ENCODE assay signal across 8 cellular contexts in the genomic region with DNA sequence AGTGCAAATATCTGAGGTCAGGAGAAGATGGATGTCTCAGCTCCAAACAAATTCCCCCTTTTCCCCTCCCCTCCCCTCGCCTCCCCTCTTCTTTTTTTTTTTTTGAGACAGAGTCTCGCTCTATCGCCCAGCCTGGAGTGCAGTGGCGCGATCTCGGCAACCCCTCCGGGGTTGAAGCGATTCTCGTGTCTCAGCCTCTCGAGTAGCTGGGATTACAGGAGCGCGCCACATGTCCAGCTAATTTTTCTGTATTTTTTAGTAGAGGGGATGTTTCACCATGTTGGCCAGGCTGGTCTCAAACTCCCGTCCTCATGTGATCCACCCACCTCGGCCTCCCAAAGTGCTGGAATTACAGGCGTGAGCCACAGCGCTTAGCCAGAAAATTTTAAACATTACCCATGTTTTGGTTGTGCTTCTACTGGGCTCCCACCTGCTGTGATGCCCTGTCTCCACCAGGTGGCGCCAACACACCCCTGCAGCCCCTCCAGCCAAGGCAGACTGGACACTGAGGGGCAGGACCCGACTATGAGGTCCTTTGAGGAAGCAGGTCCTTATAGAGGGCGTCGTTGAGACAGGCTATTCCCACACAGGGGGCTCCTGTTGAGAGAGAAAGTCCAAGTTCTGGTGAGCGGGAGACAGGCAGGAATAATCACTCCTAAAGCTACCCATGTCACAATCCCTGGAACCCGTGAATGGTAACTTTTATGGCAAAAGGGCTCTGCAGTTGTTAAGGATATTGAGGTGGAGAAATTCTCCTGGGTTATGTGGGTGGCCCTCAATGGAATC. TPM values are rescaled to one million over a fixed set of nuclear protein-coding genes. Genes with fewer than 3 reads are reported as not detected.
DNase-seq lines count a peak whose midpoint lies in the region; ATAC-seq, FAIRE-seq and TF ChIP-seq lines count a peak whose summit lies in the region.

No MANE protein-coding gene starts in this region.

- H3K27me3 ChIP-seq in foreskin keratinocyte, result peaks cover 7% of the 10 kb centered on the region
- peaks cover 23% of the 10 kb centered on the region for H3K27me3 ChIP-seq in suprapubic skin

- no peaks in the 10 kb centered on the region for H3K9me3 ChIP-seq in suprapubic skin

- H3K36me3 ChIP-seq in suprapubic skin, result no peaks in the 10 kb centered on the region

- no peaks in the 10 kb centered on the region for H3K4me1 ChIP-seq in foreskin keratinocyte
- peaks cover 8% of the 10 kb centered on the region for H3K4me1 ChIP-seq in suprapubic skin

- peak; percentile 85 for FAIRE-seq in G401.6 (lab: Jason Lieb, UNC)

- no peak for TF ChIP-seq EP300 in suprapubic skin (IDR thresholded peaks at IDR 0.05)

- peak; percentile 93 for TF ChIP-seq CTCF in foreskin keratinocyte (conservative IDR thresholded peaks at IDR 0.05)
- peak in 2 of 3 donors; percentile 73 to 92 for TF ChIP-seq CTCF in omental fat pad (IDR thresholded peaks at IDR 0.05)
- peak; percentile 86 to 97 for TF ChIP-seq CTCF in suprapubic skin (IDR thresholded peaks at IDR 0.05)

- peak; percentile 89 for DNase-seq in HuH-7 (ENCODE audit: low spot score)
- DNase-seq in SHP77 treated with DMSO at 0.1 percent for 48 hours (lab: John Stamatoyannopoulos, UW), result peak; percentile 55
- DNase-seq in activated effector memory CD4-positive, alpha-beta T cell treated with Interleukin-2 at 50 U/mL for 16 hours, result peak; percentile 50
- DNase-seq in foreskin keratinocyte, result peak in 1 of 2 donors; percentile 23
- peak; percentile 54 for DNase-seq in omental fat pad (ENCODE audit: low spot score)
- DNase-seq in suprapubic skin (ENCODE audit: low spot score in 2 of 2), result peak in 1 of 2 donors; percentile 82

- H3K27ac ChIP-seq in foreskin keratinocyte (no peak overlapping the region), suprapubic skin (no peak overlapping the region)

- peak overlapping the region; percentile 29 for H3K4me3 ChIP-seq in suprapubic skin

- WGBS in suprapubic skin, result 4% methylated on average over 22 of the region's 22 CpGs

- peak; percentile 74 for ATAC-seq in foreskin keratinocyte
- ATAC-seq in omental fat pad (ENCODE audit: low FRiP score), result peak; percentile 87
- no peak for ATAC-seq in HG03432 (IDR thresholded peaks at IDR 0.05; ENCODE audit: unreplicated experiment)

- TF ChIP-seq POLR2A in suprapubic skin (IDR thresholded peaks at IDR 0.05), result no peak

RNA-seq across cellular contexts. Expression of a gene that starts 6.3 kb away (rescaled TPM):
- total RNA-seq in foreskin keratinocyte (not detected in 2 replicates), omental fat pad (not detected), suprapubic skin (not detected)
- not detected in 2 replicates for polyA plus RNA-seq in foreskin keratinocyte

RNA-seq across cellular contexts. Expression of a gene that starts 9.6 kb away (rescaled TPM):
- total RNA-seq in foreskin keratinocyte (57.8 and 60.8 TPM in 2 replicates), omental fat pad (10 to 100 TPM; 29.2 to 36.7 (median 35.1) TPM), suprapubic skin (10 to 100 TPM; 26.1 to 36.4 (median 34.2) TPM)
- 67.8 and 72.0 TPM in 2 replicates for polyA plus RNA-seq in foreskin keratinocyte

RNA-seq across cellular contexts. Expression of a gene that starts 22.1 kb away (rescaled TPM):
- total RNA-seq in foreskin keratinocyte (2.2 and 2.9 TPM in 2 replicates), omental fat pad (1 to 10 TPM; 1.0 to 7.2 (median 4.7) TPM), suprapubic skin (1 to 10 TPM; 4.7 to 9.6 (median 6.2) TPM)
- 3.4 and 4.7 TPM in 2 replicates for polyA plus RNA-seq in foreskin keratinocyte

RNA-seq across cellular contexts. Expression of a gene that starts 51.7 kb away (rescaled TPM):
- total RNA-seq in foreskin keratinocyte (15.9 and 18.7 TPM in 2 replicates), omental fat pad (10 to 100 TPM; 30.3 to 47.0 (median 39.1) TPM), suprapubic skin (100 to 1,000 TPM in 1 of 4 donors, 10 to 100 TPM in 3; 49.7 to 112 (median 76.2) TPM)
- 16.9 and 18.6 TPM in 2 replicates for polyA plus RNA-seq in foreskin keratinocyte

RNA-seq across cellular contexts. Expression of a gene that starts 52.1 kb away (rescaled TPM):
- 19.6 and 22.7 TPM in 2 replicates for total RNA-seq in foreskin keratinocyte
- polyA plus RNA-seq in foreskin keratinocyte, result 30.2 and 35.9 TPM in 2 replicates
- 10 to 100 TPM; 13.2 to 17.3 (median 15.7) TPM for total RNA-seq in omental fat pad
- 10 to 100 TPM; 23.0 to 51.5 (median 31.9) TPM for total RNA-seq in suprapubic skin
